13 cellular contexts compared by ENCODE assay signal in genomic region chr7:102424129-102424551, GRCh38. TPM values are rescaled to one million over a fixed set of nuclear protein-coding genes. Genes with fewer than 3 reads are reported as not detected.
A peak's percentile ranks its signal among the peaks of the same experiment; 100 is the strongest.
DNase-seq lines count a peak whose midpoint lies in the region; ATAC-seq, FAIRE-seq and TF ChIP-seq lines count a peak whose summit lies in the region.
"Had no signal": no experiment of that assay in that cellular context is flagged by ENCODE, and none has a peak within 500 bp of the region (broad histone marks: within the 10 kb centered on the region; RNA-seq: fewer than 3 reads in every experiment).

No MANE protein-coding gene starts in this region.

- H3K36me3 ChIP-seq in GM12878 (ENCODE audit: control insufficient read depth in 2 of 2, insufficient read depth in 2 of 2, low read length in 1 of 2) (peaks cover 5 to 10% of the 10 kb centered on the region in 2 experiments), left lung (peaks cover 0 to 47% of the 10 kb centered on the region in 2 donors)

- in situ Hi-C loops in GM12878 (cut with MboI) = no loop called here

- intact Hi-C loops in GM12878 (cut with micrococcal nuclease; ENCODE audit: unreplicated experiment) = loop anchor here (1.0 to 2.0 kb wide), 2 partner anchors 15 to 17 kb away; no protein-coding TSS in a partner anchor
- intact Hi-C loops in left lung (cut with DNase I) = no loop called here

- peak overlapping the region; percentile 99 for H3K27ac ChIP-seq in GM12878 (ENCODE audit: control insufficient read depth, insufficient read depth)
- peak overlapping the region in 1 of 2 donors; percentile 97 for H3K27ac ChIP-seq in left lung
- H3K27ac ChIP-seq: PC-9, suprapubic skin had no signal

- no peak for TF ChIP-seq RAD21 in GM12878 (IDR thresholded peaks at IDR 0.05; ENCODE audit: insufficient read depth, low read depth, low read length)

- CTCF ChIA-PET in GM12878 (lab: Yijun Ruan, JAX) = interaction anchor here (0.6 to 5.3 kb wide), 9 partner anchors 9 to 43 kb away, joined by 3 to 32 read pairs (median 5); no protein-coding TSS in a partner anchor

- H3K9me3 ChIP-seq in GM12878 (replicated peaks; ENCODE audit: control insufficient read depth, insufficient read depth, low read length) = no peaks in the 10 kb centered on the region
- no peaks in the 10 kb centered on the region for H3K9me3 ChIP-seq in left lung
- H3K9me3 ChIP-seq: suprapubic skin had no signal

- SMC1A ChIA-PET in GM12878 (lab: Charles Lee; ENCODE audit: uncharacterized antibody, unreplicated experiment) = interaction anchor here (0.7 to 6.7 kb wide), 9 partner anchors 9 to 133 kb away, joined by 3 to 89 read pairs (median 19); partner anchors contain the start of gene ORAI2

- RAD21 ChIA-PET in GM12878 (lab: Charles Lee; ENCODE audit: unreplicated experiment) = interaction anchor here (0.7 to 6.0 kb wide), 7 partner anchors 9 to 135 kb away, joined by 3 to 115 read pairs (median 23); partner anchors contain the start of gene ALKBH4

- DNase-seq in GM12865 (ENCODE audit: low read depth) = peak; percentile 65
- DNase-seq in NCI-H82 (lab: John Stamatoyannopoulos, UW) = peak; percentile 88
- no peak for DNase-seq in GM12878 (ENCODE audit: low read depth, low spot score)
- DNase-seq in nephron progenitor cell = peak; percentile 22
- DNase-seq in stimulated activated CD4-positive, alpha-beta T cell treated with anti-CD3 and anti-CD28 coated beads, Interleukin-4, amount 100 ng/mL, for 4 hours = no peak
- no peak for DNase-seq in NCI-H2081 (lab: John Stamatoyannopoulos, UW)
- no peak for DNase-seq in NCI-H1092 (lab: John Stamatoyannopoulos, UW)
- DNase-seq in left lung = no peak
- DNase-seq: PC-9, T1000 had no signal

- no peak for FAIRE-seq in GM12878 (lab: Jason Lieb, UNC)
- FAIRE-seq: D721Med had no signal

- no peaks in the 10 kb centered on the region for H4K20me1 ChIP-seq in GM12878 (ENCODE audit: control insufficient read depth, insufficient read depth)

- peak; percentile 31 for TF ChIP-seq POLR2A in GM12878 (IDR thresholded peaks at IDR 0.05; ENCODE audit: low read depth, low read length)

- peak overlapping the region; percentile 41 for H3K4me3 Mint-ChIP-seq in nephron progenitor cell

- H3K4me1 ChIP-seq in GM12878 (ENCODE audit: control insufficient read depth, insufficient read depth, low read length) = peaks cover 62% of the 10 kb centered on the region
- H3K4me1 ChIP-seq in left lung = peaks cover 0 to 62% of the 10 kb centered on the region in 2 donors

- H3K27me3 ChIP-seq in GM12878 (replicated peaks in 1 of 2; ENCODE audit: control insufficient read depth in 2 of 2, insufficient read depth in 2 of 2, low read length in 1 of 2) = no peaks in the 10 kb centered on the region
- H3K27me3 ChIP-seq in left lung = no peaks in the 10 kb centered on the region
- H3K27me3 ChIP-seq: suprapubic skin had no signal

- no peak overlapping the region; the same call in 1 of the 2 replicates for H3K4me3 ChIP-seq in GM12865 (ENCODE audit: low read depth, low read length)
- no peak overlapping the region for H3K4me3 ChIP-seq in GM12878
- no peak overlapping the region for H3K4me3 ChIP-seq in left lung
- H3K4me3 ChIP-seq: PC-9, suprapubic skin had no signal

- TF ChIP-seq CTCF in GM12865 (IDR thresholded peaks at IDR 0.05; ENCODE audit: insufficient read depth, low read depth, low read length, missing control alignments) (no peak), GM12878 (IDR thresholded peaks at IDR 0.05 in 2 of 3, conservative IDR thresholded peaks at IDR 0.05 in 1 of 3; ENCODE audit: control insufficient read depth in 2 of 3, extremely low read depth in 1 of 3, insufficient read depth in 1 of 3, low read depth in 3 of 3, low read length in 3 of 3) (no peak), nephron progenitor cell (IDR thresholded peaks at IDR 0.05) (no peak), left lung (IDR thresholded peaks at IDR 0.05) (no peak)

- H3K79me2 ChIP-seq in GM12878 (ENCODE audit: control insufficient read depth, insufficient read depth, low read length) = peaks cover 11% of the 10 kb centered on the region

- H2AFZ ChIP-seq in GM12878 (ENCODE audit: control insufficient read depth, low read depth, low read length) = no peak overlapping the region; the same call in 1 of the 2 replicates
- H2AFZ ChIP-seq: PC-9 had no signal

- H3K9me3 Mint-ChIP-seq in nephron progenitor cell = no peaks in the 10 kb centered on the region

- peak overlapping the region; percentile 85 for H3K4me2 ChIP-seq in GM12878 (ENCODE audit: control insufficient read depth, insufficient read depth)
- H3K4me2 ChIP-seq: PC-9 had no signal

- no peaks in the 10 kb centered on the region for H3K27me3 Mint-ChIP-seq in nephron progenitor cell (ENCODE audit: low read depth, poor library complexity)

- peak overlapping the region; percentile 97 for H3K9ac ChIP-seq in GM12878 (ENCODE audit: control insufficient read depth, insufficient read depth, low read length)

- H3K4me1 Mint-ChIP-seq in nephron progenitor cell = peaks cover 27% of the 10 kb centered on the region

- 23% methylated on average over 12 of the region's 12 CpGs for WGBS in GM12878 (ENCODE audit: insufficient coverage, insufficient replicate concordance, low lambda C conversion rate, missing lambda C conversion rate)

- POLR2A ChIA-PET in GM12878 (lab: Charles Lee) = interaction anchor here (0.6 to 13.0 kb wide), 5 partner anchors 8 to 134 kb away, joined by 4 to 210 read pairs (median 34); partner anchors contain the start of gene ORAI2

- peak overlapping the region; percentile 98 for H3K27ac Mint-ChIP-seq in nephron progenitor cell

- TF ChIP-seq EP300 in GM12878 (IDR thresholded peaks at IDR 0.05; ENCODE audit: borderline replicate concordance in 1 of 2, control insufficient read depth in 1 of 2, low read depth in 2 of 2, low read length in 2 of 2) = no peak

- peaks cover 64% of the 10 kb centered on the region for H3K36me3 Mint-ChIP-seq in nephron progenitor cell (ENCODE audit: low read depth)

- ATAC-seq in GM12878 (peak; percentile 1; the same call in 2 of the 3 replicates), left lung (no peak)
- ATAC-seq: HCT116 had no signal

- BruUV-seq in GM12878 (replicated peaks; lab: Mats Ljungman, UMichigan) = no TSS peak

RNA-seq across cellular contexts. Expression of gene ORAI2, which starts 9.2 kb away (rescaled TPM):
- 58.5 and 75.7 TPM in 2 replicates for total RNA-seq in GM12878 (2013; cell fraction: nucleolus; rRNA removed)
- total RNA-seq in GM12878 (2014; rRNA removed) (47.4 and 57.8 TPM in 2 replicates), GM12878 (2014; rRNA removed; fragmentation: Illumina TruSeq; extraction: Trizol) (18.8 and 19.7 TPM in 2 replicates), GM12878 (2021) (76.0 and 76.2 TPM in 2 replicates), left lung (10 to 100 TPM; 22.3 to 38.2 TPM)
- polyA plus RNA-seq in GM12878 (2011; ENCODE audit: low read depth) = 13.3 TPM
- polyA plus RNA-seq in GM12878 (2011; rRNA removed) (19.8 and 35.9 TPM in 2 replicates), GM12878 (2014; fragmentation: Illumina TruSeq; extraction: Trizol) (6.7 and 18.0 TPM in 2 replicates), GM12878 (2014; fragmentation: Nextera tagmentation; extraction: Ambion mirVana) (1 to 10 TPM; 5.8 to 8.0 TPM), GM12878 (2014; rRNA removed) (72.6 and 75.6 TPM in 2 replicates), GM12878 (2016; fragmentation: Nextera tagmentation; extraction: Ambion mirVana) (100 to 1,000 TPM in 1 of 2 experiments, 10 to 100 TPM in 1; 85.0 to 111 TPM)
- polyA plus RNA-seq in GM12878 (2011; cell fraction: cytosol; rRNA removed) = 93.9 and 138 TPM in 2 replicates
- polyA plus RNA-seq in GM12878 (2011; cell fraction: nucleus; rRNA removed) = 24.8 and 48.1 TPM in 2 replicates
- polyA plus RNA-seq in GM12878 (2012) = 39.8 and 46.0 TPM in 2 replicates
- 68.1 and 120 TPM in 2 replicates for polyA minus RNA-seq in GM12878 (2011; rRNA and poly(A)+ RNA removed)
- polyA minus RNA-seq in GM12878 (2011; cell fraction: cytosol; rRNA and poly(A)+ RNA removed) = 36.6 and 53.6 TPM in 2 replicates
- polyA minus RNA-seq in GM12878 (2011; cell fraction: nucleus; rRNA and poly(A)+ RNA removed) = 9.7 and 27.0 TPM in 2 replicates

RNA-seq across cellular contexts. Expression of gene PRKRIP1, which starts 28.0 kb away (rescaled TPM):
- 90.6 and 113 TPM in 2 replicates for total RNA-seq in GM12878 (2013; cell fraction: nucleolus; rRNA removed)
- total RNA-seq in GM12878 (2014; rRNA removed) (26.4 and 27.8 TPM in 2 replicates), GM12878 (2014; rRNA removed; fragmentation: Illumina TruSeq; extraction: Trizol) (21.0 and 21.2 TPM in 2 replicates), GM12878 (2021) (25.1 and 32.4 TPM in 2 replicates), left lung (10 to 100 TPM; 17.1 to 18.8 TPM)
- polyA plus RNA-seq in GM12878 (2011; ENCODE audit: low read depth) = 31.0 TPM
- polyA plus RNA-seq in GM12878 (2011; rRNA removed) (21.3 and 23.3 TPM in 2 replicates), GM12878 (2014; fragmentation: Illumina TruSeq; extraction: Trizol) (12.7 and 17.7 TPM in 2 replicates), GM12878 (2014; fragmentation: Nextera tagmentation; extraction: Ambion mirVana) (10 to 100 TPM; 17.0 to 18.3 TPM), GM12878 (2014; rRNA removed) (38.3 and 43.9 TPM in 2 replicates), GM12878 (2016; fragmentation: Nextera tagmentation; extraction: Ambion mirVana) (10 to 100 TPM; 31.6 to 38.4 TPM)
- polyA plus RNA-seq in GM12878 (2011; cell fraction: cytosol; rRNA removed) = 24.1 and 34.0 TPM in 2 replicates
- 80.6 and 93.3 TPM in 2 replicates for polyA plus RNA-seq in GM12878 (2011; cell fraction: nucleus; rRNA removed)
- 30.8 and 40.1 TPM in 2 replicates for polyA plus RNA-seq in GM12878 (2012)
- 6.1 and 11.8 TPM in 2 replicates for polyA minus RNA-seq in GM12878 (2011; rRNA and poly(A)+ RNA removed)
- 5.9 and 7.0 TPM in 2 replicates for polyA minus RNA-seq in GM12878 (2011; cell fraction: cytosol; rRNA and poly(A)+ RNA removed)
- 16.8 and 30.2 TPM in 2 replicates for polyA minus RNA-seq in GM12878 (2011; cell fraction: nucleus; rRNA and poly(A)+ RNA removed)

RNA-seq across cellular contexts. Expression of gene ALKBH4, which starts 40.5 kb away (rescaled TPM):
- total RNA-seq in GM12878 (2013; cell fraction: nucleolus; rRNA removed) = 7.4 and 13.0 TPM in 2 replicates
- 14.6 and 16.9 TPM in 2 replicates for total RNA-seq in GM12878 (2014; rRNA removed)
- 5.6 and 6.1 TPM in 2 replicates for total RNA-seq in GM12878 (2014; rRNA removed; fragmentation: Illumina TruSeq; extraction: Trizol)
- total RNA-seq in GM12878 (2021) = 11.9 and 14.8 TPM in 2 replicates
- 2.5 TPM for polyA plus RNA-seq in GM12878 (2011; ENCODE audit: low read depth)
- polyA plus RNA-seq in GM12878 (2011; rRNA removed) = 2.2 and 4.7 TPM in 2 replicates
- 7.6 and 12.6 TPM in 2 replicates for polyA plus RNA-seq in GM12878 (2011; cell fraction: cytosol; rRNA removed)
- polyA plus RNA-seq in GM12878 (2011; cell fraction: nucleus; rRNA removed) = 3.2 and 5.7 TPM in 2 replicates
- 7.5 and 7.6 TPM in 2 replicates for polyA plus RNA-seq in GM12878 (2012)
- 3.1 and 4.4 TPM in 2 replicates for polyA plus RNA-seq in GM12878 (2014; fragmentation: Illumina TruSeq; extraction: Trizol)
- polyA plus RNA-seq in GM12878 (2014; fragmentation: Nextera tagmentation; extraction: Ambion mirVana) = 1 to 10 TPM; 4.1 to 9.1 TPM
- polyA plus RNA-seq in GM12878 (2014; rRNA removed) = 14.8 and 16.4 TPM in 2 replicates
- polyA plus RNA-seq in GM12878 (2016; fragmentation: Nextera tagmentation; extraction: Ambion mirVana) = 10 to 100 TPM; 13.6 to 15.7 TPM
- polyA minus RNA-seq in GM12878 (2011; rRNA and poly(A)+ RNA removed) = 1.8 and 2.9 TPM in 2 replicates
- 1.2 and 3.3 TPM in 2 replicates for polyA minus RNA-seq in GM12878 (2011; cell fraction: cytosol; rRNA and poly(A)+ RNA removed)
- polyA minus RNA-seq in GM12878 (2011; cell fraction: nucleus; rRNA and poly(A)+ RNA removed) = 2.4 and 4.1 TPM in 2 replicates
- total RNA-seq in left lung = 1 to 10 TPM; 8.6 to 9.5 TPM

RNA-seq across cellular contexts. Expression of gene LRWD1, which starts 40.6 kb away (rescaled TPM):
- total RNA-seq in GM12878 (2013; cell fraction: nucleolus; rRNA removed) = 14.5 and 20.6 TPM in 2 replicates
- total RNA-seq in GM12878 (2014; rRNA removed) (22.1 and 26.3 TPM in 2 replicates), GM12878 (2014; rRNA removed; fragmentation: Illumina TruSeq; extraction: Trizol) (21.5 and 26.0 TPM in 2 replicates), GM12878 (2021) (52.3 and 53.3 TPM in 2 replicates), left lung (10 to 100 TPM; 12.9 to 16.6 TPM)
- 7.6 TPM for polyA plus RNA-seq in GM12878 (2011; ENCODE audit: low read depth)
- polyA plus RNA-seq in GM12878 (2011; rRNA removed) (10.3 and 22.4 TPM in 2 replicates), GM12878 (2014; fragmentation: Illumina TruSeq; extraction: Trizol) (6.1 and 18.2 TPM in 2 replicates), GM12878 (2014; fragmentation: Nextera tagmentation; extraction: Ambion mirVana) (1 to 10 TPM in 1 of 2 experiments, under 1 TPM in 1; 0.40 to 2.0 TPM), GM12878 (2014; rRNA removed) (64.4 and 72.4 TPM in 2 replicates), GM12878 (2016; fragmentation: Nextera tagmentation; extraction: Ambion mirVana) (10 to 100 TPM; 54.8 to 57.1 TPM)
- polyA plus RNA-seq in GM12878 (2011; cell fraction: cytosol; rRNA removed) = 31.1 and 46.1 TPM in 2 replicates
- 48.4 and 79.5 TPM in 2 replicates for polyA plus RNA-seq in GM12878 (2011; cell fraction: nucleus; rRNA removed)
- 14.6 and 16.7 TPM in 2 replicates for polyA plus RNA-seq in GM12878 (2012)
- polyA minus RNA-seq in GM12878 (2011; rRNA and poly(A)+ RNA removed) = 18.4 and 27.2 TPM in 2 replicates
- polyA minus RNA-seq in GM12878 (2011; cell fraction: cytosol; rRNA and poly(A)+ RNA removed) = 13.2 and 19.0 TPM in 2 replicates
- polyA minus RNA-seq in GM12878 (2011; cell fraction: nucleus; rRNA and poly(A)+ RNA removed) = 14.1 and 29.3 TPM in 2 replicates

RNA-seq across cellular contexts. Expression of gene POLR2J, which starts 54.6 kb away (rescaled TPM):
- 18.6 and 25.8 TPM in 2 replicates for total RNA-seq in GM12878 (2013; cell fraction: nucleolus; rRNA removed)
- total RNA-seq in GM12878 (2014; rRNA removed) = 66.3 and 73.5 TPM in 2 replicates
- total RNA-seq in GM12878 (2014; rRNA removed; fragmentation: Illumina TruSeq; extraction: Trizol) = 73.8 and 78.0 TPM in 2 replicates
- total RNA-seq in GM12878 (2021) = 47.8 and 49.2 TPM in 2 replicates
- polyA plus RNA-seq in GM12878 (2011; ENCODE audit: low read depth) = 14.7 TPM
- 39.8 and 76.8 TPM in 2 replicates for polyA plus RNA-seq in GM12878 (2011; rRNA removed)
- polyA plus RNA-seq in GM12878 (2011; cell fraction: cytosol; rRNA removed) = 90.1 and 134 TPM in 2 replicates
- 55.3 and 57.1 TPM in 2 replicates for polyA plus RNA-seq in GM12878 (2011; cell fraction: nucleus; rRNA removed)
- polyA plus RNA-seq in GM12878 (2012) = 68.0 and 85.8 TPM in 2 replicates
- polyA plus RNA-seq in GM12878 (2014; fragmentation: Illumina TruSeq; extraction: Trizol) = 83.8 and 119 TPM in 2 replicates
- polyA plus RNA-seq in GM12878 (2014; fragmentation: Nextera tagmentation; extraction: Ambion mirVana) = 10 to 100 TPM; 16.4 to 43.4 TPM
- polyA plus RNA-seq in GM12878 (2014; rRNA removed) = 99.6 and 105 TPM in 2 replicates
- polyA plus RNA-seq in GM12878 (2016; fragmentation: Nextera tagmentation; extraction: Ambion mirVana) = 100 to 1,000 TPM; 110 to 116 TPM
- 16.8 and 42.1 TPM in 2 replicates for polyA minus RNA-seq in GM12878 (2011; rRNA and poly(A)+ RNA removed)
- 11.5 and 15.6 TPM in 2 replicates for polyA minus RNA-seq in GM12878 (2011; cell fraction: cytosol; rRNA and poly(A)+ RNA removed)
- polyA minus RNA-seq in GM12878 (2011; cell fraction: nucleus; rRNA and poly(A)+ RNA removed) = 67.7 and 94.0 TPM in 2 replicates
- total RNA-seq in left lung = 10 to 100 TPM; 30.5 to 39.0 TPM

Comparison
In these comparisons a context has a peak if more than half of its experiments do, and no peak if none do; other contexts are left out.
1. DNase-seq: peak in GM12865 (single experiment), NCI-H82 (single experiment) and nephron progenitor cell (single experiment); none in GM12878 (single experiment), stimulated activated CD4-positive, alpha-beta T cell treated with anti-CD3 and anti-CD28 coated beads, Interleukin-4, amount 100 ng/mL, for 4 hours (0 of 2), NCI-H2081 (0 of 2), NCI-H1092 (single experiment) and left lung (0 of 2).